ENCODE assay signal across 1 cellular context in the genomic region with DNA sequence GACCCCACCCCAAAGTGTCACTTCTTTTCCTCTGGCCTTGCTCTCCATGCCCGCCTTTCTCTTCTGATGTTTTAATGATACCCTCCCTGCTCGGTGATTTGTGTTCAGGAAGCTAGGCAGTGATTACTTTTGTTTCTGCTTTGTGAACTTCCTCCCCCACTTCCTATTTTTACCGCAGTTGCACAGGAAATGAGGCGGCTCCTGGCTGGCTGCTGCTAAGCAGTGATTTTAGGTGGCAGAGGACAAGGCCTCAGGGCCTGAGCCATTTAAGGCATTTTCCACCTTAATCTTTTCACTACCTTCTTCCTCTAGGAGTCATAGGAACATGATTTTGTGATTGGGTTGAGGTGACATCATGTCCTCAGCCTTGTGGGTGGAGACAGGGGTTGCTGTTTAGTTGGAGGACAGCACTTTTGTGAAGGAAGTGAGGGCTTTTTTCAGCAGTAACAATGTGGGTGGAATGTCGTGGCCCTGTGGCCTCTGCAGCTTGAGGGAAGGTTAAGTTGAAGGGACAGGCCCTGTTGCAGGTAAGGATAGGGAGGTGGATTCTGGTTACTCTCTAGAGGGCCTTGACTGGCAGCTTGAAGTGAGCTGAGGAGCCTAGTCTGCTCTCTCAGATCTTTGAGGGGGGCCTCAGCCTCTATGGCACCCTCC.
TF ChIP-seq lines count a peak whose summit lies in the region.

No MANE protein-coding gene starts in this region.

TF ChIP-seq in HEK293, 187 proteins besides CTCF, POLR2A, EP300 and RAD21 (continued from another document and continues in another):
- TF ChIP-seq ELK4 (IDR thresholded peaks at IDR 0.05; ENCODE audit: borderline replicate concordance, low read depth, low read length) (no peak), ZNF561 (tag by site-specific recombination; IDR thresholded peaks at IDR 0.05; ENCODE audit: borderline replicate concordance) (peak; percentile 84; the same call in 1 of the 2 replicates), ZNF138 (tag by site-specific recombination; IDR thresholded peaks at IDR 0.05; ENCODE audit: borderline replicate concordance) (no peak), KLF7 (tag by site-specific recombination; IDR thresholded peaks at IDR 0.05; ENCODE audit: borderline replicate concordance) (0 out of 2 replicates have a peak, but pooled peaks have one; percentile 14), ZSCAN18 (tag by site-specific recombination; IDR thresholded peaks at IDR 0.05) (no peak), ZNF433 (tag by site-specific recombination; IDR thresholded peaks at IDR 0.05; ENCODE audit: low read depth) (0 out of 2 replicates have a peak, but pooled peaks have one; percentile 10), ZNF366 (tag by site-specific recombination; conservative IDR thresholded peaks at IDR 0.05) (peak; percentile 76), REPIN1 (tag by site-specific recombination; IDR thresholded peaks at IDR 0.05; ENCODE audit: low read depth) (no peak), GFI1B (tag by site-specific recombination; IDR thresholded peaks at IDR 0.05) (peak; percentile 100), ZNF23 (tag by site-specific recombination; IDR thresholded peaks at IDR 0.05; ENCODE audit: borderline replicate concordance) (no peak), ZSCAN16 (tag by site-specific recombination; IDR thresholded peaks at IDR 0.05) (peak; percentile 43; the same call in 1 of the 2 replicates), KLF17 (tag by site-specific recombination; IDR thresholded peaks at IDR 0.05) (peak; percentile 62; the same call in 1 of the 2 replicates), BCL11B (tag by site-specific recombination; IDR thresholded peaks at IDR 0.05; ENCODE audit: low read depth) (no peak), ZNF521 (tag by site-specific recombination; IDR thresholded peaks at IDR 0.05) (no peak), ZNF16 (tag by site-specific recombination; IDR thresholded peaks at IDR 0.05; ENCODE audit: low read depth) (no peak), SP7 (tag by site-specific recombination; IDR thresholded peaks at IDR 0.05) (peak; percentile 99), ZNF670 (tag by site-specific recombination; IDR thresholded peaks at IDR 0.05; ENCODE audit: low read depth) (no peak), GLIS1 (tag by site-specific recombination; IDR thresholded peaks at IDR 0.05) (no peak; the same call in 1 of the 2 replicates), ZNF184 (tag by site-specific recombination; IDR thresholded peaks at IDR 0.05) (0 out of 2 replicates have a peak, but pooled peaks have one; percentile 23), BCL6B (tag by site-specific recombination; IDR thresholded peaks at IDR 0.05) (no peak), ZFP37 (tag by site-specific recombination; IDR thresholded peaks at IDR 0.05) (no peak), ZNF292 (tag by site-specific recombination; IDR thresholded peaks at IDR 0.05; ENCODE audit: borderline replicate concordance, low read depth) (no peak), ZNF768 (tag by site-specific recombination; IDR thresholded peaks at IDR 0.05) (no peak), ZNF555 (tag by site-specific recombination; conservative IDR thresholded peaks at IDR 0.05) (no peak), ZSCAN4 (tag by site-specific recombination; IDR thresholded peaks at IDR 0.05) (no peak), ZNF157 (tag by site-specific recombination; IDR thresholded peaks at IDR 0.05) (no peak), HOXC10 (CRISPR knock-in tag; IDR thresholded peaks at IDR 0.05) (no peak), PBX3 (CRISPR knock-in tag; IDR thresholded peaks at IDR 0.05) (no peak), ZNF558 (tag by site-specific recombination; IDR thresholded peaks at IDR 0.05) (no peak), TRIM28 (IDR thresholded peaks at IDR 0.05; ENCODE audit: borderline replicate concordance, low read length) (peak; percentile 99), INSM2 (tag by site-specific recombination; IDR thresholded peaks at IDR 0.05) (peak; percentile 59; the same call in 1 of the 2 replicates), ZNF777 (tag by site-specific recombination; IDR thresholded peaks at IDR 0.05; ENCODE audit: borderline replicate concordance) (no peak), ZNF37A (tag by site-specific recombination; IDR thresholded peaks at IDR 0.05) (no peak), ZNF785 (tag by site-specific recombination; IDR thresholded peaks at IDR 0.05) (no peak), ZNF660 (tag by site-specific recombination; IDR thresholded peaks at IDR 0.05) (no peak; the same call in 1 of the 2 replicates), ZNF510 (tag by site-specific recombination; IDR thresholded peaks at IDR 0.05; ENCODE audit: insufficient replicate concordance) (no peak), ZNF549 (tag by site-specific recombination; IDR thresholded peaks at IDR 0.05) (no peak), ZNF837 (tag by site-specific recombination; IDR thresholded peaks at IDR 0.05) (no peak), ZNF473 (tag by site-specific recombination; IDR thresholded peaks at IDR 0.05) (no peak), KLF9 (tag by site-specific recombination; IDR thresholded peaks at IDR 0.05; ENCODE audit: low read depth) (no peak), ZNF169 (tag by site-specific recombination; IDR thresholded peaks at IDR 0.05) (no peak), ZNF548 (tag by site-specific recombination; IDR thresholded peaks at IDR 0.05) (0 out of 2 replicates have a peak, but pooled peaks have one; percentile 7), ZNF148 (tag by site-specific recombination; IDR thresholded peaks at IDR 0.05; ENCODE audit: borderline replicate concordance) (no peak), RBAK (tag by site-specific recombination; IDR thresholded peaks at IDR 0.05) (no peak)
- TF ChIP-seq, protein P1, sequence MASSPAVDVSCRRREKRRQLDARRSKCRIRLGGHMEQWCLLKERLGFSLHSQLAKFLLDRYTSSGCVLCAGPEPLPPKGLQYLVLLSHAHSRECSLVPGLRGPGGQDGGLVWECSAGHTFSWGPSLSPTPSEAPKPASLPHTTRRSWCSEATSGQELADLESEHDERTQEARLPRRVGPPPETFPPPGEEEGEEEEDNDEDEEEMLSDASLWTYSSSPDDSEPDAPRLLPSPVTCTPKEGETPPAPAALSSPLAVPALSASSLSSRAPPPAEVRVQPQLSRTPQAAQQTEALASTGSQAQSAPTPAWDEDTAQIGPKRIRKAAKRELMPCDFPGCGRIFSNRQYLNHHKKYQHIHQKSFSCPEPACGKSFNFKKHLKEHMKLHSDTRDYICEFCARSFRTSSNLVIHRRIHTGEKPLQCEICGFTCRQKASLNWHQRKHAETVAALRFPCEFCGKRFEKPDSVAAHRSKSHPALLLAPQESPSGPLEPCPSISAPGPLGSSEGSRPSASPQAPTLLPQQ (tag by site-specific recombination; IDR thresholded peaks at IDR 0.05): peak; percentile 99
- TF ChIP-seq, protein P2, sequence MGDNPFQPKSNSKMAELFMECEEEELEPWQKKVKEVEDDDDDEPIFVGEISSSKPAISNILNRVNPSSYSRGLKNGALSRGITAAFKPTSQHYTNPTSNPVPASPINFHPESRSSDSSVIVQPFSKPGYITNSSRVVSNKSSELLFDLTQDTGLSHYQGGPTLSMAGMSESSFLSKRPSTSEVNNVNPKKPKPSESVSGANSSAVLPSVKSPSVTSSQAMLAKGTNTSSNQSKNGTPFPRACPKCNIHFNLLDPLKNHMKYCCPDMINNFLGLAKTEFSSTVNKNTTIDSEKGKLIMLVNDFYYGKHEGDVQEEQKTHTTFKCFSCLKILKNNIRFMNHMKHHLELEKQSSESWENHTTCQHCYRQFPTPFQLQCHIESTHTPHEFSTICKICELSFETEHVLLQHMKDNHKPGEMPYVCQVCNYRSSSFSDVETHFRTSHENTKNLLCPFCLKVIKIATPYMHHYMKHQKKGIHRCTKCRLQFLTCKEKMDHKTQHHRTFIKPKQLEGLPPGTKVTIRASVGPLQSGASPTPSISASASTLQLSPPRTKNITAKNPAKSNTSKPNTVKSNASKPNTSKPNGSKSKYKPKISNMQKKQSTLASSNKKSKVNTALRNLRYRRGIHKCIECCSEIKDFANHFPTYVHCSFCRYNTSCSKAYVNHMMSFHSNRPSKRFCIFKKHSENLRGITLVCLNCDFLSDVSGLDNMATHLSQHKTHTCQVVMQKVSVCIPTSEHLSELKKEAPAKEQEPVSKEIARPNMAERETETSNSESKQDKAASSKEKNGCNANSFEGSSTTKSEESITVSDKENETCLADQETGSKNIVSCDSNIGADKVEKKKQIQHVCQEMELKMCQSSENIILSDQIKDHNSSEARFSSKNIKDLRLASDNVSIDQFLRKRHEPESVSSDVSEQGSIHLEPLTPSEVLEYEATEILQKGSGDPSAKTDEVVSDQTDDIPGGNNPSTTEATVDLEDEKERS (tag by site-specific recombination; IDR thresholded peaks at IDR 0.05): no peak
